10 cellular contexts compared by ENCODE assay signal in genomic region chr2:201806442-201806841, GRCh38. TPM values are rescaled to one million over a fixed set of nuclear protein-coding genes. Genes with fewer than 3 reads are reported as not detected.
DNase-seq lines count a peak whose midpoint lies in the region; ATAC-seq, FAIRE-seq and TF ChIP-seq lines count a peak whose summit lies in the region.
"Had no signal": no experiment of that assay in that cellular context is flagged by ENCODE, and none has a peak within 500 bp of the region (broad histone marks: within the 10 kb centered on the region; RNA-seq: fewer than 3 reads in every experiment).

CDK15 (plus strand) TSS chr2:201806537; CDS start chr2:201806665, 128 bp downstream.

- H3K4me3 Mint-ChIP-seq in activated CD8-positive, alpha-beta T cell treated with anti-CD3 and anti-CD28 coated beads, Interleukin-2, amount 10 ng/mL, durations not matched to agents 7 days and 5 days: no peak within 1 kb of the TSS

- intact Hi-C loops in pancreas (cut with DNase I): no loop called here

- no peaks in the 10 kb centered on the region for H3K9me3 Mint-ChIP-seq in activated CD8-positive, alpha-beta T cell treated with anti-CD3 and anti-CD28 coated beads, Interleukin-2, amount 10 ng/mL, durations not matched to agents 7 days and 5 days (ENCODE audit: insufficient read depth)

- 53 to 63% methylated on average over 6 of the region's 6 CpGs for WGBS in pancreas, 2 donors

- H3K4me1 Mint-ChIP-seq in activated CD8-positive, alpha-beta T cell treated with anti-CD3 and anti-CD28 coated beads, Interleukin-2, amount 10 ng/mL, durations not matched to agents 7 days and 5 days (ENCODE audit: low read depth): no peaks in the 10 kb centered on the region

- no peaks in the 10 kb centered on the region for H3K27me3 ChIP-seq in BJ (ENCODE audit: control insufficient read depth, insufficient read depth, low read length)
- H3K27me3 ChIP-seq in pancreas: peaks cover 0 to 4% (median 0%) of the 10 kb centered on the region in 4 donors

- H3K9me3 ChIP-seq in pancreas: no peaks in the 10 kb centered on the region

- H3K27ac ChIP-seq in pancreas: no peak within 1 kb of the TSS

- peak in 3 of 4 donors; percentile 22 to 49 (median 36) for ATAC-seq in pancreas
- ATAC-seq in activated CD8-positive, alpha-beta T cell treated with anti-CD3 and anti-CD28 coated beads, Interleukin-2, amount 10 ng/mL, durations not matched to agents 7 days and 5 days: no peak
- no peak for ATAC-seq in GM18870 (IDR thresholded peaks at IDR 0.05; ENCODE audit: unreplicated experiment)

- FAIRE-seq in pancreas (lab: Jason Lieb, UNC): no peak

- H3K4me3 ChIP-seq in BJ (ENCODE audit: low read depth, low read length): peak within 1 kb of the TSS; percentile 22
- no peak within 1 kb of the TSS for H3K4me3 ChIP-seq in fibroblast of pulmonary artery (replicated peaks; ENCODE audit: low read depth, low read length)
- no peak within 1 kb of the TSS for H3K4me3 ChIP-seq in pancreas

- H3K27ac Mint-ChIP-seq in activated CD8-positive, alpha-beta T cell treated with anti-CD3 and anti-CD28 coated beads, Interleukin-2, amount 10 ng/mL, durations not matched to agents 7 days and 5 days: no peak within 1 kb of the TSS

- POLR2A ChIA-PET in BJ (lab: Charles Lee): no interaction called here
- POLR2A ChIA-PET in activated CD8-positive, alpha-beta T cell treated with anti-CD3 and anti-CD28 coated beads, Interleukin-2, amount 10 ng/mL, durations not matched to agents 7 days and 5 days (lab: Charles Lee): no interaction called here

- H3K4me1 ChIP-seq in pancreas: no peaks in the 10 kb centered on the region

- no peaks in the 10 kb centered on the region for H3K36me3 Mint-ChIP-seq in activated CD8-positive, alpha-beta T cell treated with anti-CD3 and anti-CD28 coated beads, Interleukin-2, amount 10 ng/mL, durations not matched to agents 7 days and 5 days (ENCODE audit: low read depth)

- CTCF ChIA-PET in BJ (lab: Yijun Ruan, JAX): interaction anchor here (1.1 to 2.7 kb wide), 5 partner anchors 8 to 229 kb away, joined by 3 to 10 read pairs (median 4); no protein-coding TSS in a partner anchor
- CTCF ChIA-PET in activated CD8-positive, alpha-beta T cell treated with anti-CD3 and anti-CD28 coated beads, Interleukin-2, amount 10 ng/mL, durations not matched to agents 7 days and 5 days (lab: Charles Lee): no interaction called here

- no peaks in the 10 kb centered on the region for H3K36me3 ChIP-seq in BJ (ENCODE audit: control insufficient read depth, insufficient read depth, low read length)
- no peaks in the 10 kb centered on the region for H3K36me3 ChIP-seq in pancreas

- TF ChIP-seq CTCF in BJ (IDR thresholded peaks at IDR 0.05; ENCODE audit: insufficient read depth, low read depth, low read length) (0 out of 2 replicates have a peak, but pooled peaks have one; percentile 4), fibroblast of pulmonary artery (IDR thresholded peaks at IDR 0.05; ENCODE audit: low read length, missing control alignments) (no peak), pancreas (IDR thresholded peaks at IDR 0.05) (no peak)

- H3K27me3 Mint-ChIP-seq in activated CD8-positive, alpha-beta T cell treated with anti-CD3 and anti-CD28 coated beads, Interleukin-2, amount 10 ng/mL, durations not matched to agents 7 days and 5 days (ENCODE audit: low read depth): peaks cover 28% of the 10 kb centered on the region

- DNase-seq in BJ (ENCODE audit: low read depth) (no peak), RPMI7951 (ENCODE audit: low read depth) (peak; percentile 87), fibroblast of pulmonary artery (ENCODE audit: low read depth) (peak; percentile 47), pancreas (no peak), midbrain (lab: John Stamatoyannopoulos, UW) (no peak), NCI-H1417 treated with DMSO at 0.1 percent for 48 hours (lab: John Stamatoyannopoulos, UW) (no peak)
- DNase-seq in activated CD8-positive, alpha-beta T cell treated with anti-CD3 and anti-CD28 coated beads, Interleukin-2, amount 10 ng/mL, durations not matched to agents 7 days and 5 days: no peak
- DNase-seq: activated CD4-positive, CD25-positive, alpha-beta regulatory T cell treated with anti-CD3 and anti-CD28 coated beads, Interleukin-2, amount 50 U/mL, for 72 hours; KG1 had no signal

RNA-seq across cellular contexts. Expression of gene CDK15, which starts in this region (rescaled TPM):
- polyA plus RNA-seq in BJ (2011; rRNA removed): 8.2 and 11.4 TPM in 2 replicates
- polyA minus RNA-seq in BJ (2011; rRNA and poly(A)+ RNA removed): 6.8 and 9.4 TPM in 2 replicates
- 59.0 and 67.0 TPM in 2 replicates for total RNA-seq in RPMI7951 (2014; rRNA removed; shearing (Covaris generic))
- under 1 TPM in 3 of 6 donors, not detected in 3; 0.09 to 0.35 (median 0.31) TPM for total RNA-seq in pancreas
- under 1 TPM; 0.11 to 0.12 TPM for polyA plus RNA-seq in pancreas
- not detected for total RNA-seq in activated CD8-positive, alpha-beta T cell treated with anti-CD3 and anti-CD28 coated beads, Interleukin-2, amount 10 ng/mL, durations not matched to agents 7 days and 5 days

Comparison
In these comparisons a context has a peak if more than half of its experiments do, and no peak if none do; other contexts are left out.
1. RNA of gene CDK15 (total RNA-seq): 59.0 to 67.0 TPM in RPMI7951; 0.09 to 0.35 TPM in pancreas and not detected in activated CD8-positive, alpha-beta T cell treated with anti-CD3 and anti-CD28 coated beads, Interleukin-2, amount 10 ng/mL, durations not matched to agents 7 days and 5 days; every median in the first group is over 10 times any median in the second.
2. Peak in ATAC-seq in pancreas; RNA of the gene not detected or under 1 TPM.
3. DNase-seq: peak in RPMI7951 (single experiment) and fibroblast of pulmonary artery (single experiment); none in BJ (single experiment), pancreas (0 of 6), midbrain (single experiment), NCI-H1417 treated with DMSO at 0.1 percent for 48 hours (single experiment) and activated CD8-positive, alpha-beta T cell treated with anti-CD3 and anti-CD28 coated beads, Interleukin-2, amount 10 ng/mL, durations not matched to agents 7 days and 5 days (single experiment).